ENCODE assay signal across 35 cellular contexts in genomic region chr17:40871316-40871715, GRCh38. TPM values are rescaled to one million over a fixed set of nuclear protein-coding genes. Genes with fewer than 3 reads are reported as not detected.
"Had no signal": no experiment of that assay in that cellular context is flagged by ENCODE, and none has a peak within 500 bp of the region (broad histone marks: within the 10 kb centered on the region; RNA-seq: fewer than 3 reads in every experiment).

No MANE protein-coding gene starts in this region.

- H3K4me1 ChIP-seq: ascending aorta had no signal

- H3K4me3 ChIP-seq: ascending aorta, cardiac muscle cell had no signal

- ATAC-seq: activated CD8-positive, alpha-beta T cell treated with anti-CD3 and anti-CD28 coated beads for 36 hours; activated naive CD4-positive, alpha-beta T cell treated with anti-CD3 and anti-CD28 coated beads, Interleukin-2, amount 50 U/mL, for 72 hours; activated T-cell treated with anti-CD3 and anti-CD28 coated beads, Interleukin-2, amount 50 U/mL, for 4 hours; activated T-cell treated with anti-CD3 and anti-CD28 coated beads, Interleukin-2, amount 50 U/mL, for 72 hours; activated T-helper 17 cell treated with anti-CD3 and anti-CD28 coated beads, Interleukin-2, amount 50 U/mL, for 72 hours; T-cell had no signal

- H3K27me3 ChIP-seq: ascending aorta, cardiac muscle cell had no signal

- H3K36me3 ChIP-seq: ascending aorta, cardiac muscle cell had no signal

- H3K9me3 ChIP-seq: ascending aorta had no signal

- DNase-seq: activated B cell treated with CpG ODN at 0.5 μM for 24 hours; activated CD4-positive, alpha-beta memory T cell treated with anti-CD3 and anti-CD28 coated beads for 36 hours; activated CD4-positive, alpha-beta T cell treated with anti-CD3 and anti-CD28 coated beads for 4 hours; activated CD4-positive, alpha-beta T cell treated with anti-CD3 and anti-CD28 coated beads, Interleukin-2, amount 10 ng/mL, durations not matched to agents 24 days and 14 days; activated CD4-positive, alpha-beta T cell treated with anti-CD3 and anti-CD28 coated beads, Interleukin-2, amount 50 U/mL, for 1 hour; activated CD4-positive, alpha-beta T cell treated with anti-CD3 and anti-CD28 coated beads, Interleukin-2, amount 50 U/mL, for 4 hours; activated CD4-positive, CD25-positive, alpha-beta regulatory T cell treated with anti-CD3 and anti-CD28 coated beads, Interleukin-2, amount 50 U/mL, for 72 hours; activated CD8-positive, alpha-beta memory T cell treated with anti-CD3 and anti-CD28 coated beads, Interleukin-2, amount 50 U/mL, for 4 hours; activated CD8-positive, alpha-beta T cell treated with anti-CD3 and anti-CD28 coated beads for 36 hours; activated effector memory CD4-positive, alpha-beta T cell treated with anti-CD3 and anti-CD28 coated beads, Interleukin-2, amount 50 U/mL, for 16 hours; activated gamma-delta T cell treated with Interleukin-2 at 50 U/mL for 16 hours; activated naive CD4-positive, alpha-beta T cell; activated naive CD4-positive, alpha-beta T cell treated with anti-CD3 and anti-CD28 coated beads for 36 hours; activated naive CD4-positive, alpha-beta T cell treated with anti-CD3 and anti-CD28 coated beads, Interleukin-2, amount 50 U/mL, for 16 hours; activated naive CD8-positive, alpha-beta T cell treated with anti-CD3 and anti-CD28 coated beads for 36 hours; activated T-cell treated with anti-CD3 and anti-CD28 coated beads for 4 hours; activated T-cell treated with anti-CD3 and anti-CD28 coated beads, Interleukin-2, amount 50 U/mL, for 1 hour; activated T-cell treated with anti-CD3 and anti-CD28 coated beads, Interleukin-2, amount 50 U/mL, for 4 hours; activated T-cell treated with anti-CD3 and anti-CD28 coated beads, Interleukin-2, amount 50 U/mL, for 72 hours; amygdala; anterior cingulate cortex; caudate nucleus; cerebellar nuclear complex; T-cell; T-helper 2 cell; T-helper 9 cell had no signal

RNA-seq across cellular contexts. Expression of gene KRT12, which starts 4.3 kb away (rescaled TPM):
- total RNA-seq: activated B cell treated with CpG ODN at 0.5 μM for 24 hours; activated CD4-positive, alpha-beta memory T cell treated with anti-CD3 and anti-CD28 coated beads for 36 hours; activated CD4-positive, alpha-beta T cell treated with anti-CD3 and anti-CD28 coated beads, Interleukin-2, amount 10 ng/mL, durations not matched to agents 24 days and 14 days; activated CD8-positive, alpha-beta memory T cell treated with anti-CD3 and anti-CD28 coated beads for 36 hours; activated CD8-positive, alpha-beta T cell treated with anti-CD3 and anti-CD28 coated beads for 36 hours; activated naive CD4-positive, alpha-beta T cell treated with anti-CD3 and anti-CD28 coated beads for 36 hours; activated naive CD4-positive, alpha-beta T cell treated with anti-CD3 and anti-CD28 coated beads, Interleukin-2, amount 50 U/mL, for 72 hours; activated naive CD8-positive, alpha-beta T cell treated with anti-CD3 and anti-CD28 coated beads for 36 hours; activated T-cell treated with anti-CD3 and anti-CD28 coated beads, Interleukin-2, amount 50 U/mL, for 4 hours; activated T-cell treated with anti-CD3 and anti-CD28 coated beads, Interleukin-2, amount 50 U/mL, for 72 hours; activated T-helper 1 cell treated with anti-CD3 and anti-CD28 coated beads, Interleukin-12 subunit alpha, Interleukin-12 subunit beta, Interleukin-2, Interleukin-4 antibody, amounts not matched to agents 30 ng/mL and 10 ng/mL and 1 ng/mL, durations not matched to agents 14 hours and 24 hours and 36 hours; activated T-helper 17 cell treated with anti-CD3 and anti-CD28 coated beads, Interleukin-2, amount 50 U/mL, for 72 hours; ascending aorta; bronchial epithelial cell; cardiac muscle cell; chondrocyte; T-helper 1 cell treated with Interleukin-12 subunit alpha and Interleukin-12 subunit beta and Interleukin-4 antibody, amounts not matched to agents 30 ng/mL and 1 ng/mL, for 36 hours had no signal

RNA-seq across cellular contexts. Expression of gene KRT20, which starts 13.7 kb away (rescaled TPM):
- total RNA-seq: activated B cell treated with CpG ODN at 0.5 μM for 24 hours; activated CD4-positive, alpha-beta memory T cell treated with anti-CD3 and anti-CD28 coated beads for 36 hours; activated CD4-positive, alpha-beta T cell treated with anti-CD3 and anti-CD28 coated beads, Interleukin-2, amount 10 ng/mL, durations not matched to agents 24 days and 14 days; activated CD8-positive, alpha-beta memory T cell treated with anti-CD3 and anti-CD28 coated beads for 36 hours; activated CD8-positive, alpha-beta T cell treated with anti-CD3 and anti-CD28 coated beads for 36 hours; activated naive CD4-positive, alpha-beta T cell treated with anti-CD3 and anti-CD28 coated beads for 36 hours; activated naive CD4-positive, alpha-beta T cell treated with anti-CD3 and anti-CD28 coated beads, Interleukin-2, amount 50 U/mL, for 72 hours; activated naive CD8-positive, alpha-beta T cell treated with anti-CD3 and anti-CD28 coated beads for 36 hours; activated T-cell treated with anti-CD3 and anti-CD28 coated beads, Interleukin-2, amount 50 U/mL, for 72 hours; activated T-helper 1 cell treated with anti-CD3 and anti-CD28 coated beads, Interleukin-12 subunit alpha, Interleukin-12 subunit beta, Interleukin-2, Interleukin-4 antibody, amounts not matched to agents 30 ng/mL and 10 ng/mL and 1 ng/mL, durations not matched to agents 14 hours and 24 hours and 36 hours; activated T-helper 17 cell treated with anti-CD3 and anti-CD28 coated beads, Interleukin-2, amount 50 U/mL, for 72 hours; ascending aorta; bronchial epithelial cell; cardiac muscle cell; chondrocyte; T-helper 1 cell treated with Interleukin-12 subunit alpha and Interleukin-12 subunit beta and Interleukin-4 antibody, amounts not matched to agents 30 ng/mL and 1 ng/mL, for 36 hours had no signal
